Comparison of ENCODE assay signal across 23 cellular contexts in genomic region chr13:101152184-101152583, GRCh38.
DNase-seq lines count a peak whose midpoint lies in the region; ATAC-seq and TF ChIP-seq lines count a peak whose summit lies in the region.
"Had no signal": no experiment of that assay in that cellular context is flagged by ENCODE, and none has a peak within 500 bp of the region (broad histone marks: within the 10 kb centered on the region; RNA-seq: fewer than 3 reads in every experiment).

No MANE protein-coding gene starts in this region.

- DNase-seq in DMS53 (lab: John Stamatoyannopoulos, UW) (peak; percentile 13), DMS53 treated with DMSO at 0.1 percent for 48 hours (lab: John Stamatoyannopoulos, UW; ENCODE audit: unreplicated experiment) (no peak), NCI-H187 (lab: John Stamatoyannopoulos, UW) (peak; percentile 78 to 93), iris pigment epithelial cell (ENCODE audit: low read depth) (peak; percentile 5), neuronal stem cell (ENCODE audit: low spot score) (no peak)
- DNase-seq: 8988T; activated CD4-positive, alpha-beta T cell treated with anti-CD3 and anti-CD28 coated beads for 36 hours; activated gamma-delta T cell treated with Interleukin-2 at 50 U/mL for 16 hours; activated naive CD8-positive, alpha-beta T cell treated with anti-CD3 and anti-CD28 coated beads, Interleukin-2, amount 50 U/mL, for 24 hours; activated T-cell treated with anti-CD3 and anti-CD28 coated beads, Interleukin-2, amount 50 U/mL, for 1 hour; body of pancreas; CD4-positive, CD25-positive, alpha-beta regulatory T cell; cerebellar nuclear complex; DMS 273 treated with DMSO at 0.1 percent for 48 hours; left cardiac atrium; NK-92 treated with Interleukin-12 subunit alpha and Interleukin-12 subunit beta, amount 100 ng/mL, for 24 hours; stimulated activated CD4-positive, alpha-beta T cell treated with anti-CD3 and anti-CD28 coated beads, Interleukin-1b, Interleukin-23, amount 100 ng/mL, for 48 hours had no signal

- H2BK5ac ChIP-seq in neuronal stem cell (ENCODE audit: low read length) = no peak overlapping the region

- ATAC-seq in HG03439 (IDR thresholded peaks at IDR 0.05; ENCODE audit: unreplicated experiment) (no peak), GM18868 (IDR thresholded peaks at IDR 0.05; ENCODE audit: unreplicated experiment) (no peak)
- ATAC-seq: activated CD4-positive, alpha-beta T cell treated with anti-CD3 and anti-CD28 coated beads for 36 hours; activated naive CD8-positive, alpha-beta T cell treated with anti-CD3 and anti-CD28 coated beads, Interleukin-2, amount 50 U/mL, for 24 hours; body of pancreas; left cardiac atrium; Panc1 had no signal

- no peak overlapping the region for H3K23ac ChIP-seq in neuronal stem cell (ENCODE audit: low read depth, low read length, poor library complexity)

- H3K36me3 ChIP-seq in DOHH2 (ENCODE audit: control insufficient read depth, low read length) (no peaks in the 10 kb centered on the region), neuronal stem cell (replicated peaks in 1 of 2; ENCODE audit: control insufficient read depth in 2 of 2, insufficient read depth in 2 of 2, low read length in 2 of 2) (no peaks in the 10 kb centered on the region)

- no peaks in the 10 kb centered on the region for H4K20me1 ChIP-seq in DOHH2 (ENCODE audit: control insufficient read depth, insufficient read depth, low read depth, low read length)

- no peak overlapping the region for H3K4ac ChIP-seq in neuronal stem cell (ENCODE audit: low read length)

- H3K4me1 ChIP-seq in DOHH2 (ENCODE audit: control insufficient read depth, low read length) (peaks cover 25% of the 10 kb centered on the region), neuronal stem cell (ENCODE audit: control insufficient read depth in 2 of 2, insufficient read depth in 1 of 2, low read depth in 1 of 2, low read length in 2 of 2) (no peaks in the 10 kb centered on the region)
- H3K4me1 ChIP-seq: body of pancreas had no signal

- H4K91ac ChIP-seq in neuronal stem cell (ENCODE audit: low read depth, low read length, poor library complexity) = no peak overlapping the region

- H2BK120ac ChIP-seq in neuronal stem cell (ENCODE audit: low read depth, low read length) = no peak overlapping the region

- H3K18ac ChIP-seq in neuronal stem cell (ENCODE audit: low read length) = no peak overlapping the region

- H3K14ac ChIP-seq in neuronal stem cell (ENCODE audit: low read length) = no peak overlapping the region

- H3K4me2 ChIP-seq in DOHH2 (ENCODE audit: low read length) = no peak overlapping the region
- no peak overlapping the region for H3K4me2 ChIP-seq in neuronal stem cell (ENCODE audit: insufficient read depth, low read length, poor library complexity, severe bottlenecking)
- H3K4me2 ChIP-seq: KMS-11 had no signal

- H3K9ac ChIP-seq in neuronal stem cell (ENCODE audit: low read depth, low read length, poor library complexity) = no peak overlapping the region
- H3K9ac ChIP-seq: KMS-11 had no signal

- H3K9me3 ChIP-seq in DOHH2 (ENCODE audit: control insufficient read depth, insufficient read depth, low read length) (no peaks in the 10 kb centered on the region), neuronal stem cell (replicated peaks in 1 of 2; ENCODE audit: control insufficient read depth in 2 of 2, insufficient read depth in 1 of 2, low read depth in 1 of 2, low read length in 2 of 2) (no peaks in the 10 kb centered on the region)
- H3K9me3 ChIP-seq: body of pancreas had no signal

- H3K27ac ChIP-seq in DOHH2 (ENCODE audit: low read depth, low read length) (peak overlapping the region; percentile 52; the same call in 1 of the 2 replicates), neuronal stem cell (replicated peaks; ENCODE audit: low read length) (no peak overlapping the region)
- H3K27ac ChIP-seq: body of pancreas, KMS-11, skin epidermis had no signal

- H2BK15ac ChIP-seq in neuronal stem cell (ENCODE audit: low read length) = no peak overlapping the region

- H4K8ac ChIP-seq in neuronal stem cell (ENCODE audit: low read depth, low read length) = no peak overlapping the region

- H3K79me1 ChIP-seq in neuronal stem cell (ENCODE audit: low read depth, low read length) = no peaks in the 10 kb centered on the region

- H3K27me3 ChIP-seq in DOHH2 (ENCODE audit: control insufficient read depth, low read length) = no peaks in the 10 kb centered on the region
- no peaks in the 10 kb centered on the region for H3K27me3 ChIP-seq in neuronal stem cell (ENCODE audit: control insufficient read depth in 3 of 3, insufficient read depth in 3 of 3, low read depth in 1 of 3, low read length in 3 of 3)
- H3K27me3 ChIP-seq: body of pancreas had no signal

- 0 out of 2 replicates have a peak, but pooled peaks cover 3% of the 10 kb centered on the region for H3F3A ChIP-seq in DOHH2 (ENCODE audit: control insufficient read depth, insufficient read depth)

- TF ChIP-seq CTCF in DOHH2 (IDR thresholded peaks at IDR 0.05; ENCODE audit: low read depth, low read length, poor library complexity, severe bottlenecking) = no peak

- no peaks in the 10 kb centered on the region for H3K9me2 ChIP-seq in DOHH2 (replicated peaks; ENCODE audit: control insufficient read depth, low read length)

- no peak overlapping the region for H2AK5ac ChIP-seq in neuronal stem cell (ENCODE audit: low read depth, low read length)

- H3K79me2 ChIP-seq in DOHH2 (ENCODE audit: control insufficient read depth, low read length) = no peaks in the 10 kb centered on the region

- no CpG with 5 or more reads among the region's 3 CpGs for WGBS in neuronal stem cell (ENCODE audit: extremely low coverage in 2 of 2, insufficient read length in 2 of 2, insufficient replicate concordance in 1 of 2), 2 donors

- no peak overlapping the region for H2AFZ ChIP-seq in neuronal stem cell (ENCODE audit: low read length)

- H3K4me3 ChIP-seq in DOHH2 (ENCODE audit: low read length) (no peak overlapping the region), neuronal stem cell (ENCODE audit: low read length in 2 of 2) (no peak overlapping the region)
- H3K4me3 ChIP-seq: body of pancreas, skin epidermis had no signal

- no peak overlapping the region for H2BK12ac ChIP-seq in neuronal stem cell (ENCODE audit: low read length)

Comparison
In these comparisons a context has a peak if more than half of its experiments do, and no peak if none do; other contexts are left out.
1. DNase-seq: peak in DMS53 (single experiment), NCI-H187 (2 of 2) and iris pigment epithelial cell (single experiment); none in DMS53 treated with DMSO at 0.1 percent for 48 hours (single experiment) and neuronal stem cell (single experiment).